14 cellular contexts compared by ENCODE assay signal in the genomic region with DNA sequence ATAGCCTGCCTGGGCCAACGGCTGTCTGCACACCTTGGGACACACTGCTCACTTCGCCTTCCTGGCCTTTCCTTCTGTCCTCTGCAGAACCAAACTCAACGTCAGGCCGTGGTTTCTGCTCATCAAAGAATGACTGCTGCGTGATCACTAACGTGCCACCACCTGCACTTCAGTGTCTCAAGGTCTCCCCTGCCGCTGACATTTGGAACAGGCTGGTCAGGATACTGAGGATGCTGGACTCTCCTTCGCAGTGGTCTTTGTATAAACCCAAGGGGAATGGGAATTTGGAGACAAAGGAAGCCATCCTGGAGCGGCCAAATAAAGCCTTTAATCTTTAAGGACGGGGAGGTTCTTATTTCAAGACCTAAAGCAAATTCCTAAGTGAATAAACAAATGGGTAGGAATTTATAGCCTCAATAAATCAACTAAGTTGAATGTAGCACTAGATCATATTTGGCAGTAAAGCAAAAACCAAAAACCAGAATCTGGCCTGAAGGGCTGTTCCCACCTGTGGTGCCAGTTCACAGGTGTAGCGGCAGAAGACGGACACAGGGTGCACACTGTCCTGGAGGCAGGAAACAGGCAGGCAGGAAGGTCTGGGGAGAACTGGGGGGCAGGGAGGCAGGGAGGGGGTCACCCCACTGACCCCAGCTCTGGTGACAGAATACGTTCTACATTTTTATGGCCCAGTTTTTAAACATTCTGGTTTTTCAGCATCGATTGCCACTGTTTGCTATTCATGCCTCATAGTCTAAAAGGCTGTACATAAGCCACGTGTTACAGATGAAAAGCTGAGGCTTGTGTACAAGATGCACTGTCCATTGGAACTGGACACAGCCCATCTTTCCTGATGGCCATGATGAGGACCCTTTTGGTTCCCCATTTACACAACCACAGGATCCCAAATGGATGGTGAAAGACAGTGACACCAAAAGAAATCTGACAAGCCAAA. TPM values are rescaled to one million over a fixed set of nuclear protein-coding genes. Genes with fewer than 3 reads are reported as not detected.
DNase-seq lines count a peak whose midpoint lies in the region; ATAC-seq and TF ChIP-seq lines count a peak whose summit lies in the region.
"Had no signal": no experiment of that assay in that cellular context is flagged by ENCODE, and none has a peak within 500 bp of the region (broad histone marks: within the 10 kb centered on the region; RNA-seq: fewer than 3 reads in every experiment).

No MANE protein-coding gene starts in this region.

- WGBS in spleen, 5 donors: 78 to 83% (median 80%) methylated on average over 15 of the region's 15 CpGs

- no peaks in the 10 kb centered on the region for H3K36me3 ChIP-seq in spleen

- DNase-seq in cardiac septum (ENCODE audit: low spot score) (peak; percentile 36), Right ventricle myocardium inferior (ENCODE audit: missing footprints) (no peak), caudate nucleus (lab: John Stamatoyannopoulos, UW) (peak in 2 of 61 donors; percentile 17 to 50), mesothelial cell of epicardium (ENCODE audit: low spot score in 2 of 2, unreplicated experiment in 2 of 2) (no peak), type B pancreatic cell (ENCODE audit: extremely low spot score, unreplicated experiment) (no peak), spleen (no peak), glomerular visceral epithelial cell (ENCODE audit: extremely low spot score) (no peak)
- DNase-seq: activated CD4-positive, alpha-beta T cell treated with anti-CD3 and anti-CD28 coated beads for 1 hour; activated CD8-positive, alpha-beta memory T cell treated with anti-CD3 and anti-CD28 coated beads, Interleukin-2, amount 50 U/mL, for 4 hours; CD4-positive, alpha-beta memory T cell; posterior cingulate gyrus had no signal

- no peak for TF ChIP-seq POLR2A in spleen (IDR thresholded peaks at IDR 0.05)

- no peaks in the 10 kb centered on the region for H3K27me3 ChIP-seq in spleen (replicated peaks in 1 of 7)

- H3K4me3 ChIP-seq in spleen: no peak overlapping the region

- peaks cover 2% of the 10 kb centered on the region for H3K36me3 Mint-ChIP-seq in mesothelial cell of epicardium
- H3K36me3 Mint-ChIP-seq in type B pancreatic cell: peaks cover 6% of the 10 kb centered on the region

- intact Hi-C loops in cardiac septum (cut with DNase I): no loop called here
- intact Hi-C loops in Right ventricle myocardium inferior (cut with DNase I): no loop called here
- intact Hi-C loops in spleen (cut with DNase I; ENCODE audit: low total_unique reads): no loop called here

- peaks cover 18% of the 10 kb centered on the region for H3K4me1 Mint-ChIP-seq in mesothelial cell of epicardium
- peaks cover 22% of the 10 kb centered on the region for H3K4me1 Mint-ChIP-seq in type B pancreatic cell (ENCODE audit: unreplicated experiment)

- ATAC-seq in Right ventricle myocardium inferior: no peak
- ATAC-seq in GM19455 (IDR thresholded peaks at IDR 0.05; ENCODE audit: unreplicated experiment): no peak

- H3K27me3 Mint-ChIP-seq in mesothelial cell of epicardium (ENCODE audit: low read depth): no peaks in the 10 kb centered on the region
- H3K27me3 Mint-ChIP-seq in type B pancreatic cell: no peaks in the 10 kb centered on the region
- H3K27me3 Mint-ChIP-seq: activated naive CD4-positive, alpha-beta T cell treated with anti-CD3 and anti-CD28 coated beads, Interleukin-2, amount 50 U/mL, for 24 hours; CD4-positive, alpha-beta memory T cell had no signal

- peak overlapping the region; percentile 76 for H3K27ac Mint-ChIP-seq in mesothelial cell of epicardium
- peak overlapping the region; percentile 79 for H3K27ac Mint-ChIP-seq in type B pancreatic cell
- H3K27ac Mint-ChIP-seq: activated naive CD4-positive, alpha-beta T cell treated with anti-CD3 and anti-CD28 coated beads, Interleukin-2, amount 50 U/mL, for 24 hours had no signal

- H3K27ac ChIP-seq in caudate nucleus (ENCODE audit: low read depth, low read length) (peak overlapping the region; percentile 33), spleen (no peak overlapping the region)
- H3K27ac ChIP-seq: HL-60 had no signal

- no peak for TF ChIP-seq CTCF in mesothelial cell of epicardium (IDR thresholded peaks at IDR 0.05; ENCODE audit: unreplicated experiment)
- TF ChIP-seq CTCF in type B pancreatic cell (conservative IDR thresholded peaks at IDR 0.05): no peak
- no peak for TF ChIP-seq CTCF in spleen (IDR thresholded peaks at IDR 0.05 in 8 of 11, conservative IDR thresholded peaks at IDR 0.05 in 3 of 11)

- H3K4me3 Mint-ChIP-seq in mesothelial cell of epicardium (peak overlapping the region; percentile 7), type B pancreatic cell (peak overlapping the region; percentile 73)
- H3K4me3 Mint-ChIP-seq: activated naive CD4-positive, alpha-beta T cell treated with anti-CD3 and anti-CD28 coated beads, Interleukin-2, amount 50 U/mL, for 24 hours; CD4-positive, alpha-beta memory T cell had no signal

- peaks cover 9% of the 10 kb centered on the region for H3K9me3 Mint-ChIP-seq in mesothelial cell of epicardium
- H3K9me3 Mint-ChIP-seq in type B pancreatic cell: no peaks in the 10 kb centered on the region
- H3K9me3 Mint-ChIP-seq: activated naive CD4-positive, alpha-beta T cell treated with anti-CD3 and anti-CD28 coated beads, Interleukin-2, amount 50 U/mL, for 24 hours had no signal

- H3K9me3 ChIP-seq in spleen: peaks cover 0 to 4% (median 0%) of the 10 kb centered on the region in 8 donors

- H3K4me1 ChIP-seq in spleen: peaks cover 0 to 37% (median 14%) of the 10 kb centered on the region in 6 donors

RNA-seq across cellular contexts. Expression of a gene that starts 36.6 kb away (rescaled TPM):
- total RNA-seq in cardiac septum (35.8 TPM), Right ventricle myocardium inferior (23.3 TPM), mesothelial cell of epicardium (47.1 to 58.0 TPM (median 51.7 TPM) in 3 replicates), type B pancreatic cell (ENCODE audit: low replicate concordance) (68.9 and 94.5 TPM in 2 replicates), spleen (10 to 100 TPM; 21.5 to 36.9 (median 26.7) TPM)
- polyA plus RNA-seq in spleen: 10 to 100 TPM; 16.1 to 20.0 (median 19.4) TPM

RNA-seq across cellular contexts. Expression of a gene that starts 53.4 kb away (rescaled TPM):
- total RNA-seq in cardiac septum (0.43 TPM), Right ventricle myocardium inferior (0.73 TPM), mesothelial cell of epicardium (13.7 to 15.5 TPM (median 13.7 TPM) in 3 replicates), type B pancreatic cell (ENCODE audit: low replicate concordance) (13.7 and 30.2 TPM in 2 replicates), spleen (1 to 10 TPM; 1.4 to 3.9 (median 2.8) TPM)
- 1 to 10 TPM in 2 of 3 donors, under 1 TPM in 1; 0.85 to 2.9 (median 2.4) TPM for polyA plus RNA-seq in spleen
